ENCODE assay signal across 9 cellular contexts in the genomic region with DNA sequence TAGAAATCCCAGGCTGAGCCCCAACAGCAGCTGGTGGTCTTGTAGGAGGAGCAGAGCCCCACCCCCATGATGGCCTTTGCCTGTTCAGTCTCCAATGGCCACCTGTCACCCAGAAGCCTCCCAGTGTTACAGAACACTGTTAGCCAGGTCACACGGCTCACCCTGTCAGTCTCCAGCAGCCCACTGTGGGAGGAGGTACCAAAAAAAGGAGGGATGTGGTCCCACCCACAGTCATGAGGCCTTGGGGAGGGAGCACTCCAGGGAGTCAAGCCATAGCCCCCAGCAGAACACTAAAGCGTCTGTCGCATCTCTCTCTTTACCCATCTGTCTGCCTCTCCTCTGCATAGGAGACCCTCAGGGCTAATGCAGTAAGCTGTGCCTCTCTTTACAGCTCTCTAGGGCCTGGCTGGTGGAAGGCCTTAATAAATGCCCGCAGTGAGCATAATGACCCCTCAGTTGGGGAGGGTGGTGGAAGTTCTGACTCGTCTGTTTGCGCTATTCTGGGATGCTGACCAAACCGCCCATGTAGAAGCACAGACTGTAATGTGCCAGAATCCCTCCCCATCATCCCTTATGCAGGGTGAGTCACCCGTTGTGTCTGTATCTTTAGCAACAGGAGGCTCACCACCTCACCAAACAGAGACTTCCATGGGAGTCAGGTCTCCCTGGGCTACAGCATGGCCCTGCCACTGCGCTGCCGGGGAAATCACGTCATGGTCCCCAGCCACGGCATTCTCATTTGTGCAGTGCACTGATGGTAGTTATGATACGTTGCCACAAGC. TPM values are rescaled to one million over a fixed set of nuclear protein-coding genes. Genes with fewer than 3 reads are reported as not detected.
DNase-seq lines count a peak whose midpoint lies in the region; ATAC-seq and TF ChIP-seq lines count a peak whose summit lies in the region.
"Had no signal": no experiment of that assay in that cellular context is flagged by ENCODE, and none has a peak within 500 bp of the region (broad histone marks: within the 10 kb centered on the region; RNA-seq: fewer than 3 reads in every experiment).

No MANE protein-coding gene starts in this region.

- DNase-seq in NCI-H82 (lab: John Stamatoyannopoulos, UW) (peak; percentile 49), NCI-H82 treated with DMSO at 0.1 percent for 48 hours (lab: John Stamatoyannopoulos, UW; ENCODE audit: unreplicated experiment) (no peak), dedifferentiated amniotic fluid mesenchymal stem cell (ENCODE audit: extremely low spot score) (peak; percentile 88), middle frontal gyrus (ENCODE audit: extremely low spot score, low spot score) (peak; percentile 69), vagina (ENCODE audit: extremely low spot score in 2 of 2) (peak; percentile 89 to 91)
- DNase-seq in stimulated activated naive CD4-positive, alpha-beta T cell (lab: John Stamatoyannopoulos, UW): no peak
- DNase-seq: T-cell had no signal

- ATAC-seq in HG03460 (IDR thresholded peaks at IDR 0.05; ENCODE audit: unreplicated experiment) (no peak), GM18909 (IDR thresholded peaks at IDR 0.05; ENCODE audit: poor library complexity, unreplicated experiment) (no peak)
- ATAC-seq: T-cell had no signal

- H3K4me3 ChIP-seq in vagina: no peak overlapping the region

- H3K36me3 ChIP-seq in vagina: no peaks in the 10 kb centered on the region

- no peak for TF ChIP-seq POLR2A in vagina (IDR thresholded peaks at IDR 0.05)

- intact Hi-C loops in vagina (cut with DNase I): no loop called here

- H3K27me3 ChIP-seq in vagina: no peaks in the 10 kb centered on the region

- H3K4me1 ChIP-seq in vagina: peaks cover 56% of the 10 kb centered on the region

- no peaks in the 10 kb centered on the region for H3K9me3 ChIP-seq in vagina

- TF ChIP-seq CTCF in vagina (IDR thresholded peaks at IDR 0.05): no peak

- H3K27ac ChIP-seq in vagina: peak overlapping the region; percentile 82

RNA-seq across cellular contexts. Expression of gene C14orf132, which starts 14.6 kb away (rescaled TPM):
- total RNA-seq in vagina: 12.0 TPM

Comparison
In these comparisons a context has a peak if more than half of its experiments do, and no peak if none do; other contexts are left out.
1. DNase-seq: peak in NCI-H82 (single experiment), dedifferentiated amniotic fluid mesenchymal stem cell (single experiment), middle frontal gyrus (single experiment) and vagina (2 of 2); none in NCI-H82 treated with DMSO at 0.1 percent for 48 hours (single experiment) and stimulated activated naive CD4-positive, alpha-beta T cell (0 of 6).